In the genomic region with DNA sequence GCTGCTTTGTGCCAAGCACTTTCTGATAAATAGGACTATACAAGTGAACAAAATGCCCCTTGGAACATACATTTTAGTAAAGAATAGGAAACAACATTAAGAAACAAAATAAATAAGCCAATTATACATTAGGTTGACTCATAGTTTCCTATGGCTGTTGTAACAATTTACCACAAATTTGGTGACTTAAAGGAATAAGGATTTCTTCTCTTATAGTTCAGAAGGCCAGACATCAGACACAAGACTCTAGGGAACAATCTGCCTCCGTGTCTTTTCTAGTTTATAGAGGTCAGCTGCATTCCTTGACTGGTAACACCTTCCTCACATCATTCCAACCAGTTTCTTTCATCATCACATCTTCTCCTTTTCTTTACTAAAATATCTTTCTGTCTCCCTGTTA, we compare ENCODE assay signal across 20 cellular contexts.
"Had no signal": no experiment of that assay in that cellular context is flagged by ENCODE, and none has a peak within 500 bp of the region (broad histone marks: within the 10 kb centered on the region; RNA-seq: fewer than 3 reads in every experiment).

No MANE protein-coding gene starts in this region.

- H3K27me3 ChIP-seq: ascending aorta, foreskin keratinocyte, right atrium auricular region, transverse colon had no signal

- H3K4me3 Mint-ChIP-seq: activated CD8-positive, alpha-beta memory T cell treated with anti-CD3 and anti-CD28 coated beads, Interleukin-2, amount 10 ng/mL, durations not matched to agents 7 days and 5 days; activated naive CD8-positive, alpha-beta T cell; activated T-cell treated with anti-CD3 and anti-CD28 coated beads, Interleukin-2, amount 50 U/mL, for 4 hours; immature natural killer cell; naive thymus-derived CD4-positive, alpha-beta T cell; stimulated activated effector memory CD8-positive, alpha-beta T cell treated with anti-CD3 and anti-CD28 coated beads, Interleukin-12 subunit alpha, Interleukin-12 subunit beta, amount 100 ng/mL, for 72 hours had no signal

- H3K36me3 Mint-ChIP-seq: activated CD8-positive, alpha-beta memory T cell treated with anti-CD3 and anti-CD28 coated beads, Interleukin-2, amount 10 ng/mL, durations not matched to agents 7 days and 5 days; activated naive CD8-positive, alpha-beta T cell; immature natural killer cell; naive thymus-derived CD4-positive, alpha-beta T cell; stimulated activated effector memory CD8-positive, alpha-beta T cell treated with anti-CD3 and anti-CD28 coated beads, Interleukin-12 subunit alpha, Interleukin-12 subunit beta, amount 100 ng/mL, for 72 hours had no signal

- H3K9me3 ChIP-seq: ascending aorta, right atrium auricular region, transverse colon had no signal

- H3K4me1 ChIP-seq: ascending aorta, foreskin keratinocyte, right atrium auricular region, transverse colon had no signal

- H3K4me1 Mint-ChIP-seq: activated CD8-positive, alpha-beta memory T cell treated with anti-CD3 and anti-CD28 coated beads, Interleukin-2, amount 10 ng/mL, durations not matched to agents 7 days and 5 days; immature natural killer cell; naive thymus-derived CD4-positive, alpha-beta T cell; stimulated activated effector memory CD8-positive, alpha-beta T cell treated with anti-CD3 and anti-CD28 coated beads, Interleukin-12 subunit alpha, Interleukin-12 subunit beta, amount 100 ng/mL, for 72 hours had no signal

- H3K27ac ChIP-seq: ascending aorta, foreskin keratinocyte, right atrium auricular region, transverse colon had no signal

- H3K4me3 ChIP-seq: ascending aorta, lung, right atrium auricular region, transverse colon had no signal

- H3K36me3 ChIP-seq: ascending aorta, right atrium auricular region, transverse colon had no signal

- DNase-seq: activated CD4-positive, alpha-beta T cell treated with anti-CD3 and anti-CD28 coated beads, Interleukin-2, amount 50 U/mL, for 4 hours; activated CD8-positive, alpha-beta memory T cell treated with anti-CD3 and anti-CD28 coated beads, Interleukin-2, amount 10 ng/mL, durations not matched to agents 7 days and 5 days; activated gamma-delta T cell; activated T-cell treated with anti-CD3 and anti-CD28 coated beads, Interleukin-2, amount 50 U/mL, for 4 hours; central memory CD4-positive, alpha-beta T cell; cortex of kidney; effector CD8-positive, alpha-beta T cell; immature natural killer cell; left colon; naive thymus-derived CD4-positive, alpha-beta T cell; substantia nigra; T-helper 2 cell; transverse colon had no signal

- H3K27ac Mint-ChIP-seq: activated CD8-positive, alpha-beta memory T cell treated with anti-CD3 and anti-CD28 coated beads, Interleukin-2, amount 10 ng/mL, durations not matched to agents 7 days and 5 days; activated naive CD8-positive, alpha-beta T cell; immature natural killer cell; naive thymus-derived CD4-positive, alpha-beta T cell; stimulated activated effector memory CD8-positive, alpha-beta T cell treated with anti-CD3 and anti-CD28 coated beads, Interleukin-12 subunit alpha, Interleukin-12 subunit beta, amount 100 ng/mL, for 72 hours had no signal

- H3K27me3 Mint-ChIP-seq: activated CD8-positive, alpha-beta memory T cell treated with anti-CD3 and anti-CD28 coated beads, Interleukin-2, amount 10 ng/mL, durations not matched to agents 7 days and 5 days; activated naive CD8-positive, alpha-beta T cell; naive thymus-derived CD4-positive, alpha-beta T cell had no signal

- ATAC-seq: activated CD4-positive, CD25-positive, alpha-beta regulatory T cell treated with anti-CD3 and anti-CD28 coated beads, Interleukin-2, amount 50 U/mL, for 24 hours; activated CD8-positive, alpha-beta memory T cell treated with anti-CD3 and anti-CD28 coated beads, Interleukin-2, amount 10 ng/mL, durations not matched to agents 7 days and 5 days; activated T-cell treated with anti-CD3 and anti-CD28 coated beads, Interleukin-2, amount 50 U/mL, for 4 hours; foreskin keratinocyte; left colon; naive thymus-derived CD4-positive, alpha-beta T cell; stimulated activated effector memory CD8-positive, alpha-beta T cell treated with anti-CD3 and anti-CD28 coated beads, Interleukin-12 subunit alpha, Interleukin-12 subunit beta, amount 100 ng/mL, for 72 hours had no signal
